ENCODE assay signal across 10 cellular contexts in the genomic region with DNA sequence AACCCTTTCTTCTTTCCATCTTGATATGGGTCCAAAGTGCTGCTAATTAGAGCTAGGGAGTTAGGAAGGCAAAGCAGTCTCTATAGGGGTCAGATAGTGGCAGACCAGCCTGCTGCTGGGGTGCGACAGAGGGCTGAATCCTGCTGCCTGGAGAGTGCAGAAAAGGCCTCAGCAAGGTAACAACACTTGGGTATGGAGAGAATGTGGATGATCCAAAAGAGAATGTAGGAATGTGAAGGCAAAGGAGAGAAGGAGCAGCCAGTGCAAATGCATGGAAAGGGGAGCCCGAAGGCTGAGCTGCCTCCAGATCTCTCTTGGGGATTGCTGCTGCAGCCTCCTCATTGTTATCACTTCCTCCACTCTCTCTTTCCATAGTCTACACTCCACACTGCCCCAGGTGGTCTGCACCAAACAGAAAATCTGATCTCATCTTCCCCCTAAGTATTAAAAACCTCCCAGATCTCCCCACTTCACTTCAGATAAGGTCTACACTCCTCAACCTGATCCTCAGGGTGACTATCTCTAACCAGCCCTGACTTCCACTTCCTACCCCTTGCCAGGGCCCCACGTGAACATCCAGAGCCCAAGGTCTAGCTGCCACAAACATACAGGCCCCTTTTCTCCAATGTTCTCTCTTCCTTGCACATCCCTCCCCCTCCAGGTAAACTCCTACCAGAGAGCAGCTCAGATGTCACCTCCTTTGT. TPM values are rescaled to one million over a fixed set of nuclear protein-coding genes. Genes with fewer than 3 reads are reported as not detected.
DNase-seq lines count a peak whose midpoint lies in the region; ATAC-seq and TF ChIP-seq lines count a peak whose summit lies in the region.
"Had no signal": no experiment of that assay in that cellular context is flagged by ENCODE, and none has a peak within 500 bp of the region (broad histone marks: within the 10 kb centered on the region; RNA-seq: fewer than 3 reads in every experiment).

No MANE protein-coding gene starts in this region.

- no peak overlapping the region for H3K9ac ChIP-seq in muscle layer of colon (ENCODE audit: low read length)

- H3K4me1 ChIP-seq in left ventricle myocardium inferior (peaks cover 98% of the 10 kb centered on the region), muscle layer of colon (ENCODE audit: insufficient read depth, low read length) (peaks cover 43% of the 10 kb centered on the region), uterus (peaks cover 6 to 9% of the 10 kb centered on the region in 2 donors)

- H3K27ac ChIP-seq in left ventricle myocardium inferior (replicated peaks) (peak overlapping the region; percentile 58), muscle layer of colon (ENCODE audit: low read depth, low read length) (peak overlapping the region; percentile 60), uterus (peak overlapping the region; percentile 51)

- H3K9me3 ChIP-seq in left ventricle myocardium inferior (replicated peaks) (no peaks in the 10 kb centered on the region), muscle layer of colon (ENCODE audit: low read length) (no peaks in the 10 kb centered on the region), uterus (no peaks in the 10 kb centered on the region)
- H3K9me3 ChIP-seq: HAP-1 had no signal

- H3K4me3 Mint-ChIP-seq in effector memory CD8-positive, alpha-beta T cell = no peak overlapping the region

- H3K4me1 Mint-ChIP-seq in effector memory CD8-positive, alpha-beta T cell (ENCODE audit: low read depth in 2 of 2) = peaks cover 11 to 18% of the 10 kb centered on the region in 2 donors

- H3K27ac Mint-ChIP-seq in activated naive CD4-positive, alpha-beta T cell treated with anti-CD3 and anti-CD28 coated beads, Interleukin-2, amount 50 U/mL, for 72 hours = no peak overlapping the region
- H3K27ac Mint-ChIP-seq in effector memory CD8-positive, alpha-beta T cell = no peak overlapping the region

- TF ChIP-seq CTCF in left ventricle myocardium inferior (IDR thresholded peaks at IDR 0.05; ENCODE audit: borderline replicate concordance) (no peak), uterus (IDR thresholded peaks at IDR 0.05) (no peak)

- TF ChIP-seq POLR2A in uterus (IDR thresholded peaks at IDR 0.05) = no peak

- H3K4me3 ChIP-seq in left ventricle myocardium inferior (no peak overlapping the region), muscle layer of colon (ENCODE audit: low read depth in 1 of 2, low read length in 2 of 2) (no peak overlapping the region), uterus (no peak overlapping the region)
- H3K4me3 ChIP-seq: HAP-1 had no signal

- DNase-seq in left ventricle myocardium inferior (no peak), Right ventricle myocardium superior (no peak), astrocyte of the hippocampus (ENCODE audit: low read depth, low spot score) (peak; percentile 44), uterus (no peak)
- DNase-seq in activated naive CD4-positive, alpha-beta T cell treated with anti-CD3 and anti-CD28 coated beads, Interleukin-2, amount 50 U/mL, for 72 hours (ENCODE audit: low spot score in 2 of 2) = no peak
- DNase-seq in effector memory CD8-positive, alpha-beta T cell = no peak

- H3K27me3 ChIP-seq in left ventricle myocardium inferior (ENCODE audit: low read depth) (no peaks in the 10 kb centered on the region), muscle layer of colon (ENCODE audit: control insufficient read depth in 1 of 2, insufficient read depth in 2 of 2, low read length in 2 of 2) (no peaks in the 10 kb centered on the region), uterus (no peaks in the 10 kb centered on the region)

- intact Hi-C loops in left ventricle myocardium inferior (cut with micrococcal nuclease) (no loop called here), Right ventricle myocardium superior (cut with DNase I) (no loop called here), uterus (cut with DNase I; ENCODE audit: low total_unique reads) (no loop called here)

- no peaks in the 10 kb centered on the region for H3K9me3 Mint-ChIP-seq in activated naive CD4-positive, alpha-beta T cell treated with anti-CD3 and anti-CD28 coated beads, Interleukin-2, amount 50 U/mL, for 72 hours
- no peaks in the 10 kb centered on the region for H3K9me3 Mint-ChIP-seq in effector memory CD8-positive, alpha-beta T cell

- ATAC-seq in Right ventricle myocardium superior (ENCODE audit: poor library complexity) = no peak
- no peak for ATAC-seq in activated naive CD4-positive, alpha-beta T cell treated with anti-CD3 and anti-CD28 coated beads, Interleukin-2, amount 50 U/mL, for 72 hours
- ATAC-seq in effector memory CD8-positive, alpha-beta T cell (replicated peaks) = no peak
- no peak for ATAC-seq in GM21390 (IDR thresholded peaks at IDR 0.05; ENCODE audit: unreplicated experiment)
- ATAC-seq: left lobe of liver had no signal

- H3K36me3 ChIP-seq in left ventricle myocardium inferior = no peaks in the 10 kb centered on the region
- H3K36me3 ChIP-seq in muscle layer of colon (ENCODE audit: insufficient read depth, low read length) = no peaks in the 10 kb centered on the region
- no peaks in the 10 kb centered on the region for H3K36me3 ChIP-seq in uterus
- H3K36me3 ChIP-seq: HAP-1 had no signal

- H3K36me3 Mint-ChIP-seq in activated naive CD4-positive, alpha-beta T cell treated with anti-CD3 and anti-CD28 coated beads, Interleukin-2, amount 50 U/mL, for 72 hours = no peaks in the 10 kb centered on the region
- no peaks in the 10 kb centered on the region for H3K36me3 Mint-ChIP-seq in effector memory CD8-positive, alpha-beta T cell (ENCODE audit: insufficient read depth)

- H3K27me3 Mint-ChIP-seq in effector memory CD8-positive, alpha-beta T cell = no peaks in the 10 kb centered on the region

RNA-seq across cellular contexts. Expression of gene TOM1L2, which starts 28.8 kb away (rescaled TPM):
- total RNA-seq in left ventricle myocardium inferior = 284 TPM
- total RNA-seq in Right ventricle myocardium superior = 253 TPM
- 10 to 100 TPM; 15.6 to 85.9 (median 34.9) TPM for total RNA-seq in uterus
- total RNA-seq in activated naive CD4-positive, alpha-beta T cell treated with anti-CD3 and anti-CD28 coated beads, Interleukin-2, amount 50 U/mL, for 72 hours = 10 to 100 TPM; 16.3 to 19.8 TPM

RNA-seq across cellular contexts. Expression of gene DRC3, which starts 29.2 kb away (rescaled TPM):
- total RNA-seq in left ventricle myocardium inferior (1.7 TPM), Right ventricle myocardium superior (1.4 TPM), uterus (10 to 100 TPM in 3 of 4 donors, 1 to 10 TPM in 1; 7.7 to 18.5 (median 13.6) TPM)
- under 1 TPM; 0.05 to 0.12 TPM for total RNA-seq in activated naive CD4-positive, alpha-beta T cell treated with anti-CD3 and anti-CD28 coated beads, Interleukin-2, amount 50 U/mL, for 72 hours
